ENCODE assay signal across 1 cellular context in the genomic region with DNA sequence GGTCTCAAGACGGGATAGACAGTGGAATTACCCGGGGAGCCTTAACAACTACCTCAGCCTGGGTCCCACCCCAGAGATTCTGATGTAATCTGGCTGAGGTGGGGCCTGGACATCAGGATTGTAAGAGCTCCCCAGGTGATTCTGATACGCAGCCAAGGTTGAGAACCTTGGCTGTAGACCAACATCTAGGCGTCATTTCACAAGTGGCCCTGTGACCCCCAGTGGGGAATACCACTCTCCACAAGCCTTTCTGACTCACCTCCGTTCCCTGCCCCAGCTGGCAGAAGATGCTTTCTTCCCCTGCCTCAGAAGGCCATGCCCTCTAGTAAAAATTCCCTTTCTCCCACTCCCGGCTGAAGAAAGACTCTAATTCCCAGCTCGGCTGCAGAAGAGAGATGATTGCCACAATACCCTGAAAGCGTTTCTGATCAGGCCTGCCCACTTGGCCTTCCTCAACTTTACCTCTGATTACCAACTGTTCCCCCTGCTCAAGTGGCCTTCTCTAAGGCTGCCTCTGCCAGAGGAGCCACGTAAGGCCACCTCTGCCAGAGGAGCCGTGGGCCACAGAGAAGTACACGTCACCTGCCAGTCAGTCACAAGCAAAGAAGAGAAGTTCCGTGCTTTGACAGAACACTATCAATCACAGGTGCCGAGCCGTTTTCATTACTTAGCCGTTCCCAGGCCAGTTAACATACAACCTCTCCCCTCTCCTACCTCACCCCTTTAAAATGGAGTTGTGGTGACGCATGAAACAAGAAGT.
TF ChIP-seq lines count a peak whose summit lies in the region.

No MANE protein-coding gene starts in this region.

TF ChIP-seq in IMR-90, 13 proteins besides CTCF, POLR2A, EP300 and RAD21 (continued from another document):
- TF ChIP-seq ELK1 (IDR thresholded peaks at IDR 0.05; ENCODE audit: borderline replicate concordance, low read depth, low read length) (no peak), SMC3 (IDR thresholded peaks at IDR 0.05; ENCODE audit: low read depth, low read length) (no peak), CEBPB (IDR thresholded peaks at IDR 0.05; ENCODE audit: low read depth, low read length) (no peak), NFE2L2 (IDR thresholded peaks at IDR 0.05; ENCODE audit: low read depth, low read length) (no peak), MAFK (IDR thresholded peaks at IDR 0.05; ENCODE audit: low read depth, low read length) (no peak)
